11 cellular contexts compared by ENCODE assay signal in genomic region chr5:35194636-35195471, GRCh38. TPM values are rescaled to one million over a fixed set of nuclear protein-coding genes. Genes with fewer than 3 reads are reported as not detected.
DNase-seq lines count a peak whose midpoint lies in the region; ATAC-seq and TF ChIP-seq lines count a peak whose summit lies in the region.
"Had no signal": no experiment of that assay in that cellular context is flagged by ENCODE, and none has a peak within 500 bp of the region (broad histone marks: within the 10 kb centered on the region; RNA-seq: fewer than 3 reads in every experiment).

No MANE protein-coding gene starts in this region.

- H4K12ac ChIP-seq in trophoblast cell (ENCODE audit: low read depth, low read length), result no peak overlapping the region

- no peak overlapping the region for H2AK5ac ChIP-seq in trophoblast cell (ENCODE audit: low read length)

- DNase-seq in GM23338 (ENCODE audit: low spot score) (no peak), DMS53 treated with DMSO at 0.1 percent for 48 hours (lab: John Stamatoyannopoulos, UW; ENCODE audit: unreplicated experiment) (no peak), NK-92 (lab: John Stamatoyannopoulos, UW; ENCODE audit: unreplicated experiment) (no peak), trophoblast cell (no peak)
- DNase-seq: activated T-cell treated with anti-CD3 and anti-CD28 coated beads, Interleukin-2, amount 50 U/mL, for 1 hour had no signal

- H3K4me3 Mint-ChIP-seq in IgD-negative memory B cell (peak overlapping the region; percentile 16 to 84 (median 67)), GM23338 (no peak overlapping the region)

- H3K23ac ChIP-seq in trophoblast cell (ENCODE audit: low read length), result no peak overlapping the region

- H3K9ac ChIP-seq in mucosa of rectum (ENCODE audit: low read depth in 1 of 2, low read length in 2 of 2) (peak overlapping the region; percentile 8 to 42), trophoblast cell (ENCODE audit: low read length) (no peak overlapping the region)

- H2AFZ ChIP-seq in GM23338 (no peak overlapping the region), trophoblast cell (ENCODE audit: insufficient read depth, low read length, poor library complexity) (no peak overlapping the region)

- no CpG with 5 or more reads among the region's 12 CpGs for WGBS in trophoblast cell (ENCODE audit: extremely low coverage, insufficient coverage, insufficient read length)

- no peak overlapping the region for H2BK5ac ChIP-seq in trophoblast cell (ENCODE audit: low read depth, low read length, poor library complexity)

- no peak overlapping the region for H2BK120ac ChIP-seq in trophoblast cell (ENCODE audit: insufficient read depth, low read length, poor library complexity)

- H3K18ac ChIP-seq in trophoblast cell (ENCODE audit: low read length), result no peak overlapping the region

- H3K36me3 ChIP-seq in mucosa of rectum (ENCODE audit: control insufficient read depth in 2 of 2, insufficient read depth in 2 of 2, low read length in 2 of 2) (no peaks in the 10 kb centered on the region), GM23338 (ENCODE audit: insufficient read depth) (no peaks in the 10 kb centered on the region), trophoblast cell (ENCODE audit: control insufficient read depth in 1 of 2, insufficient read depth in 2 of 2, low read length in 2 of 2) (no peaks in the 10 kb centered on the region)
- H3K36me3 ChIP-seq: SJSA1 had no signal

- no peaks in the 10 kb centered on the region for H3K9me3 ChIP-seq in mucosa of rectum (ENCODE audit: control insufficient read depth in 2 of 2, low read length in 2 of 2)
- no peaks in the 10 kb centered on the region for H3K9me3 ChIP-seq in trophoblast cell (ENCODE audit: insufficient read depth, low read depth, low read length)
- H3K9me3 ChIP-seq: SJSA1 had no signal

- H3K4me1 Mint-ChIP-seq in IgD-negative memory B cell, result peaks cover 25 to 31% (median 31%) of the 10 kb centered on the region in 3 donors
- H3K4me1 Mint-ChIP-seq in GM23338, result peaks cover 14% of the 10 kb centered on the region

- no peak overlapping the region for H4K8ac ChIP-seq in trophoblast cell (ENCODE audit: low read depth, low read length)

- peaks cover 38 to 42% of the 10 kb centered on the region in 2 donors for H3K4me1 ChIP-seq in mucosa of rectum (ENCODE audit: control insufficient read depth in 2 of 2, insufficient read depth in 2 of 2, low read length in 2 of 2)
- H3K4me1 ChIP-seq in GM23338 (ENCODE audit: insufficient read depth), result no peaks in the 10 kb centered on the region
- peaks cover 0 to 7% of the 10 kb centered on the region in 2 experiments for H3K4me1 ChIP-seq in trophoblast cell (ENCODE audit: control insufficient read depth in 1 of 2, insufficient read depth in 2 of 2, low read length in 2 of 2)
- H3K4me1 ChIP-seq: SJSA1 had no signal

- H3K4me3 ChIP-seq in mucosa of rectum (ENCODE audit: low read length in 2 of 2), result peak overlapping the region; percentile 60 to 64
- H3K4me3 ChIP-seq in GM23338, result no peak overlapping the region
- no peak overlapping the region for H3K4me3 ChIP-seq in trophoblast cell (ENCODE audit: low read depth, low read length)
- H3K4me3 ChIP-seq: lung, SJSA1 had no signal

- H3K9me2 ChIP-seq in GM23338 (ENCODE audit: insufficient read depth), result 0 out of 2 replicates have a peak, but pooled peaks cover 2% of the 10 kb centered on the region

- H4K20me1 ChIP-seq in GM23338 (replicated peaks; ENCODE audit: insufficient read depth), result no peaks in the 10 kb centered on the region

- H3K4ac ChIP-seq in trophoblast cell (ENCODE audit: low read depth, low read length), result no peak overlapping the region

- no peaks in the 10 kb centered on the region for H3F3A ChIP-seq in GM23338 (replicated peaks; ENCODE audit: low read depth)

- H3K4me2 ChIP-seq in GM23338, result no peak overlapping the region
- H3K4me2 ChIP-seq in trophoblast cell (ENCODE audit: low read length), result no peak overlapping the region

- no peaks in the 10 kb centered on the region for H3K79me2 ChIP-seq in GM23338 (replicated peaks; ENCODE audit: insufficient read depth)
- peaks cover 4% of the 10 kb centered on the region for H3K79me2 ChIP-seq in trophoblast cell (ENCODE audit: control insufficient read depth, insufficient read depth, low read length, poor library complexity)

- ATAC-seq in GM18909 (IDR thresholded peaks at IDR 0.05; ENCODE audit: poor library complexity, unreplicated experiment) (peak; percentile 96), HG02678 (IDR thresholded peaks at IDR 0.05; ENCODE audit: unreplicated experiment) (peak; percentile 95), GM23338 (no peak)

- no peaks in the 10 kb centered on the region for H3K27me3 Mint-ChIP-seq in IgD-negative memory B cell
- H3K27me3 Mint-ChIP-seq in GM23338 (ENCODE audit: insufficient read depth, low read depth, poor library complexity), result peaks cover 4% of the 10 kb centered on the region

- peaks cover 4% of the 10 kb centered on the region for H3K79me1 ChIP-seq in trophoblast cell (ENCODE audit: low read length)

- H3K36me3 Mint-ChIP-seq in IgD-negative memory B cell, result peaks cover 2% of the 10 kb centered on the region
- no peaks in the 10 kb centered on the region for H3K36me3 Mint-ChIP-seq in GM23338 (ENCODE audit: low read depth)

- H3K27me3 ChIP-seq in mucosa of rectum (ENCODE audit: control insufficient read depth in 2 of 2, insufficient read depth in 2 of 2, low read length in 2 of 2), result no peaks in the 10 kb centered on the region
- no peaks in the 10 kb centered on the region for H3K27me3 ChIP-seq in GM23338 (ENCODE audit: insufficient read depth)
- no peaks in the 10 kb centered on the region for H3K27me3 ChIP-seq in trophoblast cell (ENCODE audit: insufficient read depth, low read length)
- H3K27me3 ChIP-seq: SJSA1 had no signal

- H3K14ac ChIP-seq in trophoblast cell (ENCODE audit: low read length), result no peak overlapping the region

- H4K91ac ChIP-seq in trophoblast cell (ENCODE audit: low read depth, low read length), result no peak overlapping the region

- H3K27ac ChIP-seq in mucosa of rectum (ENCODE audit: low read depth in 2 of 2, low read length in 2 of 2) (peak overlapping the region; percentile 45 to 70), GM23338 (ENCODE audit: low read depth) (no peak overlapping the region), trophoblast cell (ENCODE audit: low read depth, low read length) (no peak overlapping the region)
- H3K27ac ChIP-seq: SJSA1 had no signal

- H3K27ac Mint-ChIP-seq in IgD-negative memory B cell, result peak overlapping the region; percentile 38 to 90 (median 70)
- H3K27ac Mint-ChIP-seq in GM23338, result no peak overlapping the region; the same call in 1 of the 2 replicates

- H3K9me3 Mint-ChIP-seq in IgD-negative memory B cell, result peaks cover 0 to 2% (median 0%) of the 10 kb centered on the region in 3 donors
- peaks cover 3% of the 10 kb centered on the region; the same call in 1 of the 3 replicates for H3K9me3 Mint-ChIP-seq in GM23338

- no peak for TF ChIP-seq CTCF in GM23338 (conservative IDR thresholded peaks at IDR 0.05; ENCODE audit: low read depth in 2 of 2)

- H2BK12ac ChIP-seq in trophoblast cell (ENCODE audit: low read length), result no peak overlapping the region

TF ChIP-seq in GM23338, 12 proteins besides CTCF, POLR2A, EP300 and RAD21:
- TF ChIP-seq EZH2phosphoT487 (IDR thresholded peaks at IDR 0.05; ENCODE audit: unreplicated experiment), result no peak

RNA-seq across cellular contexts. Expression of gene PRLR, which starts 35.4 kb away (rescaled TPM):
- not detected for polyA plus RNA-seq in IgD-negative memory B cell
- total RNA-seq in GM23338 (2014; rRNA removed; shearing (Covaris generic)), result 1.4 and 2.2 TPM in 2 replicates
- polyA plus RNA-seq in GM23338 (2016; fragmentation: Nextera tagmentation; extraction: Ambion mirVana), result 0.31 and 0.45 TPM in 2 replicates
- polyA plus RNA-seq in trophoblast cell (2013), result 7.2 and 7.7 TPM in 2 replicates

Comparison
In these comparisons a context has a peak if more than half of its experiments do, and no peak if none do; other contexts are left out.
1. H3K27ac ChIP-seq: peak in mucosa of rectum (2 of 2); none in GM23338 (single experiment) and trophoblast cell (single experiment).
2. H3K4me3 ChIP-seq: peak in mucosa of rectum (2 of 2); none in GM23338 (single experiment) and trophoblast cell (single experiment).